13 cellular contexts compared by ENCODE assay signal in genomic region chr11:128728767-128729587, GRCh38. TPM values are rescaled to one million over a fixed set of nuclear protein-coding genes. Genes with fewer than 3 reads are reported as not detected.
DNase-seq lines count a peak whose midpoint lies in the region; ATAC-seq, FAIRE-seq and TF ChIP-seq lines count a peak whose summit lies in the region.
"Had no signal": no experiment of that assay in that cellular context is flagged by ENCODE, and none has a peak within 500 bp of the region (broad histone marks: within the 10 kb centered on the region; RNA-seq: fewer than 3 reads in every experiment).

No MANE protein-coding gene starts in this region.

- H3K27ac ChIP-seq in neutrophil (peak overlapping the region; percentile 95), body of pancreas (no peak overlapping the region)
- H3K27ac ChIP-seq: prostate gland, vagina had no signal

- peak; percentile 41 for ATAC-seq in central memory CD8-positive, alpha-beta T cell (replicated peaks; ENCODE audit: extremely low read depth, poor library complexity, severe bottlenecking)
- ATAC-seq in GM21786 (IDR thresholded peaks at IDR 0.05; ENCODE audit: unreplicated experiment) (no peak), body of pancreas (no peak)

- intact Hi-C loops in body of pancreas (cut with DNase I): no loop called here

- CTCF ChIA-PET in activated CD4-positive, alpha-beta T cell treated with anti-CD3 and anti-CD28 coated beads, Interleukin-2, amount 10 ng/mL, durations not matched to agents 7 days and 5 days (lab: Charles Lee): interaction anchor here (0.8 to 1.6 kb wide), 4 partner anchors 9 to 25 kb away, joined by 3 to 6 read pairs (median 4); no protein-coding TSS in a partner anchor

- H3K36me3 ChIP-seq in neutrophil (no peaks in the 10 kb centered on the region), body of pancreas (replicated peaks in 1 of 2; ENCODE audit: insufficient read depth in 1 of 2, low read depth in 2 of 2) (no peaks in the 10 kb centered on the region)
- H3K36me3 ChIP-seq: prostate gland, vagina had no signal

- H3K4me1 Mint-ChIP-seq in activated CD4-positive, alpha-beta T cell treated with anti-CD3 and anti-CD28 coated beads, Interleukin-2, amount 10 ng/mL, durations not matched to agents 7 days and 5 days: peaks cover 99% of the 10 kb centered on the region
- H3K4me1 Mint-ChIP-seq in central memory CD8-positive, alpha-beta T cell: peaks cover 98% of the 10 kb centered on the region

- H3K9me3 Mint-ChIP-seq in activated CD4-positive, alpha-beta T cell treated with anti-CD3 and anti-CD28 coated beads, Interleukin-2, amount 10 ng/mL, durations not matched to agents 7 days and 5 days: no peaks in the 10 kb centered on the region
- H3K9me3 Mint-ChIP-seq in central memory CD8-positive, alpha-beta T cell: no peaks in the 10 kb centered on the region

- peak overlapping the region; percentile 77 for H3K4me3 Mint-ChIP-seq in activated CD4-positive, alpha-beta T cell treated with anti-CD3 and anti-CD28 coated beads, Interleukin-2, amount 10 ng/mL, durations not matched to agents 7 days and 5 days
- H3K4me3 Mint-ChIP-seq in central memory CD8-positive, alpha-beta T cell: peak overlapping the region; percentile 80

- H3K27me3 ChIP-seq in neutrophil (no peaks in the 10 kb centered on the region), body of pancreas (no peaks in the 10 kb centered on the region)
- H3K27me3 ChIP-seq: vagina had no signal

- no peak for FAIRE-seq in D721Med (lab: Jason Lieb, UNC)
- FAIRE-seq: K562 had no signal

- DNase-seq in activated CD4-positive, alpha-beta T cell treated with anti-CD3 and anti-CD28 coated beads, Interleukin-2, amount 10 ng/mL, durations not matched to agents 7 days and 5 days: peak; percentile 65
- no peak for DNase-seq in activated CD4-positive, alpha-beta T cell treated with anti-CD3 and anti-CD28 coated beads, Interleukin-2, amount 50 U/mL, for 4 hours
- DNase-seq in NOMO-1 (lab: John Stamatoyannopoulos, UW; ENCODE audit: unreplicated experiment in 2 of 2) (peak; percentile 51 to 69), body of pancreas (no peak), D721Med (ENCODE audit: insufficient read length, low spot score) (no peak)
- DNase-seq in central memory CD8-positive, alpha-beta T cell (ENCODE audit: low spot score in 2 of 2): no peak
- DNase-seq: ACHN, NCI-H345 had no signal

- no peak for TF ChIP-seq POLR2A in body of pancreas (IDR thresholded peaks at IDR 0.05)

- peak overlapping the region; percentile 93 for H3K27ac Mint-ChIP-seq in activated CD4-positive, alpha-beta T cell treated with anti-CD3 and anti-CD28 coated beads, Interleukin-2, amount 10 ng/mL, durations not matched to agents 7 days and 5 days
- peak overlapping the region; percentile 67 for H3K27ac Mint-ChIP-seq in central memory CD8-positive, alpha-beta T cell (ENCODE audit: low read depth)

- H3K4me3 ChIP-seq in neutrophil (ENCODE audit: low read depth in 1 of 2, low read length in 1 of 2): peak overlapping the region; percentile 51 to 57
- H3K4me3 ChIP-seq in body of pancreas: no peak overlapping the region
- H3K4me3 ChIP-seq: K562, prostate gland, vagina had no signal

- H3K9me3 ChIP-seq in neutrophil: no peaks in the 10 kb centered on the region
- H3K9me3 ChIP-seq in body of pancreas: no peaks in the 10 kb centered on the region
- H3K9me3 ChIP-seq: prostate gland, vagina had no signal

- TF ChIP-seq CTCF in neutrophil (IDR thresholded peaks at IDR 0.05): no peak
- TF ChIP-seq CTCF in body of pancreas (IDR thresholded peaks at IDR 0.05): no peak
- no peak for TF ChIP-seq CTCF in D721Med (IDR thresholded peaks at IDR 0.05; ENCODE audit: insufficient read depth, missing control alignments)

- 66 to 78% methylated on average over 13 of the region's 13 CpGs for WGBS in body of pancreas, 2 donors

- H3K27me3 Mint-ChIP-seq in activated CD4-positive, alpha-beta T cell treated with anti-CD3 and anti-CD28 coated beads, Interleukin-2, amount 10 ng/mL, durations not matched to agents 7 days and 5 days: peaks cover 2% of the 10 kb centered on the region
- H3K27me3 Mint-ChIP-seq in central memory CD8-positive, alpha-beta T cell: no peaks in the 10 kb centered on the region

- POLR2A ChIA-PET in activated CD4-positive, alpha-beta T cell treated with anti-CD3 and anti-CD28 coated beads, Interleukin-2, amount 10 ng/mL, durations not matched to agents 7 days and 5 days (lab: Charles Lee): interaction anchor here (0.5 kb wide), 1 partner anchor 244 kb away, joined by 3 read pairs; no protein-coding TSS in a partner anchor

- peaks cover 61% of the 10 kb centered on the region for H3K36me3 Mint-ChIP-seq in activated CD4-positive, alpha-beta T cell treated with anti-CD3 and anti-CD28 coated beads, Interleukin-2, amount 10 ng/mL, durations not matched to agents 7 days and 5 days (ENCODE audit: low read depth)
- H3K36me3 Mint-ChIP-seq in central memory CD8-positive, alpha-beta T cell (ENCODE audit: insufficient read depth): peaks cover 27% of the 10 kb centered on the region

- H3K4me1 ChIP-seq in neutrophil (ENCODE audit: control insufficient read depth in 1 of 2, insufficient read depth in 1 of 2, low read depth in 1 of 2, low read length in 1 of 2) (peaks cover 100% of the 10 kb centered on the region in 2 experiments), body of pancreas (peaks cover 17% of the 10 kb centered on the region)
- H3K4me1 ChIP-seq: prostate gland had no signal

RNA-seq across cellular contexts. Expression of gene FLI1, which starts 35.1 kb away (rescaled TPM):
- 100 to 1,000 TPM; 106 to 134 TPM for total RNA-seq in activated CD4-positive, alpha-beta T cell treated with anti-CD3 and anti-CD28 coated beads, Interleukin-2, amount 10 ng/mL, durations not matched to agents 7 days and 5 days
- total RNA-seq in body of pancreas: 1 to 10 TPM; 2.6 to 4.4 TPM

Comparison
In these comparisons a context has a peak if more than half of its experiments do, and no peak if none do; other contexts are left out.
1. DNase-seq: peak in activated CD4-positive, alpha-beta T cell treated with anti-CD3 and anti-CD28 coated beads, Interleukin-2, amount 10 ng/mL, durations not matched to agents 7 days and 5 days (single experiment) and NOMO-1 (2 of 2); none in activated CD4-positive, alpha-beta T cell treated with anti-CD3 and anti-CD28 coated beads, Interleukin-2, amount 50 U/mL, for 4 hours (0 of 2), central memory CD8-positive, alpha-beta T cell (0 of 2), body of pancreas (0 of 4) and D721Med (single experiment).
2. H3K4me3 ChIP-seq: peak in neutrophil (2 of 2); none in body of pancreas (0 of 2).
3. RNA of gene FLI1, which starts 35.1 kb away (total RNA-seq): 106 to 134 TPM in activated CD4-positive, alpha-beta T cell treated with anti-CD3 and anti-CD28 coated beads, Interleukin-2, amount 10 ng/mL, durations not matched to agents 7 days and 5 days; 2.6 to 4.4 TPM in body of pancreas; every median in the first group is over 10 times any median in the second.